In the genomic region with DNA sequence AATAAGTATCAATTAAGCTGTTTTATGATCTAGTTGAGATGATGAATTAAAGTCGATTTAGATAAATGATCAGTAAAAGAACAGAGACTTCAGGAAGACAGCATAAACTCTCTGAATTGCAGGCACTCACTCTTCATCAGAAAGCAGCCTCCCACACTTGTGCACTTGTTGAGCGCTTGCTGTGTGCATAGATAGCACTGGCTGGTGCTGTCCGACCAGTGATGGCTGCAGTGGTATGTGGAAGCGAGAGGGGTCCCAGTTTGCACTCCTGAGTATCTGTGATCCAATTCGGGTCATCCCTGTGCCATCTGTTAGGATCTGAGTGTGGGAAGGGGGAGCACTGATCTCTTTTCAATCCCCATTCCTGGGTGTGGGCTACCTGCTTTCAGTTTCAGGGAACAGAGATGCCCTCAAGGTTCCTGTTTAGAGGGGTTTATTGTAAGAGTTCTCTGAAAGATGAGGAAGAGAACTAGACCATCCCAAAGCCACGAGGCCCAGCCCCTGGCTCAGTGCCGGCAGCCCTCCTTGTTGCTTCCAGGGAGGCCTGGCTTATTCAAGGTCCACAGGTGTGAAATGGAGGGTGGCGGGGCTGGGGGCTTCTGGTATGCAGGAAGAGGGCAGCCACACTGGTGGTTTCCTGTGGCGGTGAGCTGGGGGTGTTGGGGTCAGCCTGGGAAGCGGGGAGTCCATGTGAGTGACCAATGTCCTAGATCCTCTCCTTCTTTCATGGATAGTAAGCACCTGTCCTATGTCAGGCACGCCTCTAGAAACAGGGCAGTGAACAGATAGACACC, we compare ENCODE assay signal across 22 cellular contexts.
DNase-seq lines count a peak whose midpoint lies in the region; ATAC-seq, FAIRE-seq and TF ChIP-seq lines count a peak whose summit lies in the region.
"Had no signal": no experiment of that assay in that cellular context is flagged by ENCODE, and none has a peak within 500 bp of the region (broad histone marks: within the 10 kb centered on the region; RNA-seq: fewer than 3 reads in every experiment).

No MANE protein-coding gene starts in this region.

- H3K9ac ChIP-seq in GM23248 (no peak overlapping the region), K562 (ENCODE audit: insufficient read depth in 1 of 2, low read depth in 2 of 2, low read length in 2 of 2) (no peak overlapping the region), mesenchymal stem cell (ENCODE audit: low read length) (peak overlapping the region; percentile 19), rectal smooth muscle tissue (ENCODE audit: low read length) (no peak overlapping the region)

- POLR2A ChIA-PET in K562 (lab: Yijun Ruan, JAX), result interaction anchor here (0.6 to 1.3 kb wide), 3 partner anchors 10 to 285 kb away, joined by 3 to 7 read pairs (median 4); no protein-coding TSS in a partner anchor

- no peak for TF ChIP-seq CTCF in K562 (IDR thresholded peaks at IDR 0.05 in 2 of 3, conservative IDR thresholded peaks at IDR 0.05 in 1 of 3; ENCODE audit: insufficient read depth in 2 of 3, low read depth in 1 of 3, low read length in 3 of 3)

- no peak overlapping the region for H3K27ac ChIP-seq in GM23248
- H3K27ac ChIP-seq in K562 (ENCODE audit: extremely low read depth, low read depth, low read length), result no peak overlapping the region
- no peak overlapping the region for H3K27ac ChIP-seq in mesenchymal stem cell (ENCODE audit: low read length, poor library complexity, severe bottlenecking)
- peak overlapping the region; percentile 70 for H3K27ac ChIP-seq in rectal smooth muscle tissue (ENCODE audit: low read depth, low read length)
- H3K27ac ChIP-seq: A549, suprapubic skin, vagina had no signal

- H3K4me2 ChIP-seq in GM23248 (ENCODE audit: unreplicated experiment), result peak overlapping the region; percentile 38
- no peak overlapping the region for H3K4me2 ChIP-seq in K562 (ENCODE audit: insufficient read depth, low read length)
- H3K4me2 ChIP-seq in mesenchymal stem cell (ENCODE audit: low read length, poor library complexity, severe bottlenecking), result no peak overlapping the region
- H3K4me2 ChIP-seq: A549 had no signal

- H4K8ac ChIP-seq in mesenchymal stem cell (ENCODE audit: low read length), result no peak overlapping the region

- no peak overlapping the region for H3K18ac ChIP-seq in mesenchymal stem cell (ENCODE audit: low read depth in 1 of 2, low read length in 2 of 2)

- H3K14ac ChIP-seq in mesenchymal stem cell (ENCODE audit: low read length in 2 of 2), result no peak overlapping the region

- H2BK5ac ChIP-seq in mesenchymal stem cell (ENCODE audit: low read depth, low read length, poor library complexity, severe bottlenecking), result no peak overlapping the region

- H2BK15ac ChIP-seq in mesenchymal stem cell (ENCODE audit: low read depth, poor library complexity, severe bottlenecking), result no peak overlapping the region

- no peak overlapping the region for H3K23ac ChIP-seq in mesenchymal stem cell (ENCODE audit: low read length in 2 of 2)

- H3K27me3 ChIP-seq in GM23248 (replicated peaks; ENCODE audit: insufficient read depth) (0 out of 2 replicates have a peak, but pooled peaks cover 4% of the 10 kb centered on the region), K562 (ENCODE audit: control insufficient read depth in 2 of 2, insufficient read depth in 2 of 2, low read length in 2 of 2) (peaks cover 7 to 54% of the 10 kb centered on the region in 2 experiments; a peak in 3 of 5 replicates), mesenchymal stem cell (ENCODE audit: control insufficient read depth in 1 of 2, insufficient read depth in 1 of 2, low read length in 2 of 2) (peaks cover 5 to 16% of the 10 kb centered on the region in 2 experiments), rectal smooth muscle tissue (ENCODE audit: control insufficient read depth, insufficient read depth, low read length) (no peaks in the 10 kb centered on the region)
- H3K27me3 ChIP-seq: dorsolateral prefrontal cortex, suprapubic skin, vagina had no signal

- H3K9me3 ChIP-seq in GM23248 (ENCODE audit: low read depth) (no peaks in the 10 kb centered on the region), K562 (replicated peaks; ENCODE audit: control insufficient read depth, insufficient read depth, low read depth, low read length) (no peaks in the 10 kb centered on the region), mesenchymal stem cell (ENCODE audit: control insufficient read depth, low read length) (no peaks in the 10 kb centered on the region)
- H3K9me3 ChIP-seq: A549, suprapubic skin, vagina had no signal

- no peak overlapping the region for H3K4me3 ChIP-seq in GM23248
- no peak overlapping the region for H3K4me3 ChIP-seq in K562
- no peak overlapping the region for H3K4me3 ChIP-seq in mesenchymal stem cell (ENCODE audit: insufficient read depth in 1 of 2, low read depth in 1 of 2, low read length in 2 of 2)
- H3K4me3 ChIP-seq in rectal smooth muscle tissue (ENCODE audit: low read length), result peak overlapping the region; percentile 12
- H3K4me3 ChIP-seq: A549, skin epidermis, suprapubic skin, vagina had no signal

- H2BK120ac ChIP-seq in mesenchymal stem cell (ENCODE audit: low read depth, low read length), result no peak overlapping the region

- no peaks in the 10 kb centered on the region for H3K79me2 ChIP-seq in GM23248 (ENCODE audit: insufficient read depth)
- no peaks in the 10 kb centered on the region for H3K79me2 ChIP-seq in K562 (ENCODE audit: control insufficient read depth, insufficient read depth, low read length)

- no peak overlapping the region for H3K4ac ChIP-seq in mesenchymal stem cell (ENCODE audit: low read depth in 1 of 2, low read length in 2 of 2)

- intact Hi-C loops in K562 (cut with micrococcal nuclease), result no loop called here

- H2AK5ac ChIP-seq in mesenchymal stem cell (ENCODE audit: low read length, severe bottlenecking), result no peak overlapping the region

- H3K4me1 ChIP-seq in GM23248 (ENCODE audit: insufficient read depth) (no peaks in the 10 kb centered on the region; the same call in 1 of the 2 replicates), K562 (replicated peaks in 1 of 2; ENCODE audit: control insufficient read depth in 2 of 2, insufficient read depth in 2 of 2, low read length in 2 of 2) (no peaks in the 10 kb centered on the region; a peak in 1 of 5 replicates), mesenchymal stem cell (ENCODE audit: control insufficient read depth, insufficient read depth, low read depth, low read length) (peaks cover 15% of the 10 kb centered on the region), rectal smooth muscle tissue (ENCODE audit: control insufficient read depth, insufficient read depth, low read length) (peaks cover 15% of the 10 kb centered on the region)
- H3K4me1 ChIP-seq: A549 had no signal

- H2AFZ ChIP-seq in GM23248 (no peak overlapping the region), K562 (ENCODE audit: low read depth, low read length) (no peak overlapping the region), mesenchymal stem cell (ENCODE audit: low read depth, low read length) (no peak overlapping the region)

- BruUV-seq in K562 (replicated peaks; lab: Mats Ljungman, UMichigan), result no TSS peak

- no peak overlapping the region for H4K91ac ChIP-seq in mesenchymal stem cell (ENCODE audit: low read length)

- no peak for TF ChIP-seq RAD21 in K562 (CRISPR knock-in tag; conservative IDR thresholded peaks at IDR 0.05 in 1 of 2, IDR thresholded peaks at IDR 0.05 in 1 of 2)

- no peak for TF ChIP-seq EP300 in K562 (IDR thresholded peaks at IDR 0.05; ENCODE audit: low read length)

- no peaks in the 10 kb centered on the region for H3K9me1 ChIP-seq in K562 (ENCODE audit: control insufficient read depth, insufficient read depth, low read length)

- no peaks in the 10 kb centered on the region for H4K20me1 ChIP-seq in GM23248 (ENCODE audit: insufficient read depth)
- H4K20me1 ChIP-seq in K562 (replicated peaks; ENCODE audit: control insufficient read depth, insufficient read depth, low read length), result no peaks in the 10 kb centered on the region

- H3F3A ChIP-seq in GM23248 (ENCODE audit: insufficient read depth), result no peaks in the 10 kb centered on the region

- no peak for FAIRE-seq in K562 (lab: Jason Lieb, UNC)
- FAIRE-seq: A549, endometrium had no signal

- ATAC-seq in K562 (no peak), GM21825 (IDR thresholded peaks at IDR 0.05; ENCODE audit: unreplicated experiment) (no peak), GM19324 (IDR thresholded peaks at IDR 0.05; ENCODE audit: low FRiP score, unreplicated experiment) (no peak), esophagus mucosa (no peak)
- ATAC-seq: A549; activated CD4-positive, CD25-positive, alpha-beta regulatory T cell treated with anti-CD3 and anti-CD28 coated beads, Interleukin-2, amount 50 U/mL, for 24 hours had no signal

- H2BK12ac ChIP-seq in mesenchymal stem cell (ENCODE audit: low read length in 2 of 2), result no peak overlapping the region

- TF ChIP-seq POLR2A in K562 (conservative IDR thresholded peaks at IDR 0.05), result no peak

- DNase-seq in GM23248, result no peak
- no peak for DNase-seq in K562 (ENCODE audit: extremely low read depth in 1 of 4, low spot score in 3 of 4)
- DNase-seq in mesenchymal stem cell, result no peak
- DNase-seq in foreskin melanocyte, result no peak
- DNase-seq: activated CD4-positive, alpha-beta T cell treated with anti-CD3 and anti-CD28 coated beads, Interleukin-2, amount 50 U/mL, for 48 hours; activated T-cell treated with anti-CD3 and anti-CD28 coated beads, Interleukin-2, amount 50 U/mL, for 48 hours; CD4-positive, alpha-beta T cell; NCI-H2029; NCI-H524 treated with DMSO at 0.1 percent for 48 hours; SHP77 treated with DMSO at 0.1 percent for 48 hours; stimulated activated naive CD4-positive, alpha-beta T cell treated with Interleukin-2 at 50 U/mL for 16 hours had no signal

- peaks cover 2% of the 10 kb centered on the region for H3K79me1 ChIP-seq in mesenchymal stem cell (replicated peaks; ENCODE audit: low read length, poor library complexity, severe bottlenecking)

- H3K9me2 ChIP-seq in GM23248 (ENCODE audit: insufficient read depth), result no peaks in the 10 kb centered on the region

- 65 to 67% methylated on average over 11 of the region's 11 CpGs for WGBS in GM23248 (ENCODE audit: low coverage in 1 of 2, low lambda C conversion rate in 2 of 2, missing lambda C conversion rate in 2 of 2), 2 experiments
- WGBS in K562 (ENCODE audit: insufficient coverage, low coverage, missing lambda C conversion rate), result 4% methylated on average over 11 of the region's 11 CpGs
- 89% methylated on average over 10 of the region's 11 CpGs for WGBS in mesenchymal stem cell

- H3K36me3 ChIP-seq in GM23248 (ENCODE audit: low read depth) (no peaks in the 10 kb centered on the region), K562 (ENCODE audit: control insufficient read depth, insufficient read depth, low read length) (no peaks in the 10 kb centered on the region), mesenchymal stem cell (ENCODE audit: control insufficient read depth in 1 of 2, insufficient read depth in 2 of 2, low read depth in 1 of 2, low read length in 2 of 2) (peaks cover 0 to 2% of the 10 kb centered on the region in 2 experiments), rectal smooth muscle tissue (ENCODE audit: control insufficient read depth, insufficient read depth, low read length) (no peaks in the 10 kb centered on the region)
- H3K36me3 ChIP-seq: suprapubic skin, vagina had no signal

- in situ Hi-C loops in GM23248 (cut with MboI), result no loop called here
- in situ Hi-C loops in K562 (cut with MboI), result no loop called here

- CTCF ChIA-PET in K562 (lab: Yijun Ruan, JAX; ENCODE audit: low intra/inter-chr PET ratio), result no interaction called here

TF ChIP-seq in K562, 482 proteins besides CTCF, POLR2A, EP300 and RAD21 (continues in another document):
- TF ChIP-seq ZKSCAN8 (CRISPR knock-in tag; IDR thresholded peaks at IDR 0.05), result peak; percentile 89
